ENCODE assay signal across 9 cellular contexts in genomic region chr14:105193916-105194782, GRCh38. TPM values are rescaled to one million over a fixed set of nuclear protein-coding genes. Genes with fewer than 3 reads are reported as not detected.
DNase-seq lines count a peak whose midpoint lies in the region; ATAC-seq and TF ChIP-seq lines count a peak whose summit lies in the region.
"Had no signal": no experiment of that assay in that cellular context is flagged by ENCODE, and none has a peak within 500 bp of the region (broad histone marks: within the 10 kb centered on the region; RNA-seq: fewer than 3 reads in every experiment).

No MANE protein-coding gene starts in this region.

- H3K27me3 ChIP-seq in SJCRH30 (0 out of 2 replicates have a peak, but pooled peaks cover 3% of the 10 kb centered on the region), esophagus muscularis mucosa (peaks cover 0 to 86% (median 48%) of the 10 kb centered on the region in 4 donors)

- TF ChIP-seq POLR2A in esophagus muscularis mucosa (IDR thresholded peaks at IDR 0.05; ENCODE audit: low read depth), result no peak

- whole genome bisulfite sequencing in esophagus muscularis mucosa, result 35% methylated on average over 13 of the region's 17 CpGs

- H3K27ac ChIP-seq in SJCRH30, result peak overlapping the region; percentile 69
- H3K27ac ChIP-seq in esophagus muscularis mucosa (replicated peaks in 1 of 4), result peak overlapping the region in 3 of 4 donors; percentile 44 to 62 (median 45)
- H3K27ac ChIP-seq: pancreas had no signal

- peak in 4 of 6 experiments; percentile 20 to 33 (median 27) for DNase-seq in stimulated activated naive CD4-positive, alpha-beta T cell (lab: John Stamatoyannopoulos, UW)
- DNase-seq in stimulated activated naive CD4-positive, alpha-beta T cell treated with Interleukin-2 at 50 U/mL for 16 hours (lab: John Stamatoyannopoulos, UW), result no peak
- DNase-seq in SJCRH30 (peak; percentile 84 to 86), esophagus muscularis mucosa (ENCODE audit: extremely low spot score) (no peak)

- no peaks in the 10 kb centered on the region for H3K9me3 ChIP-seq in SJCRH30 (replicated peaks)
- no peaks in the 10 kb centered on the region for H3K9me3 ChIP-seq in esophagus muscularis mucosa
- H3K9me3 ChIP-seq: pancreas had no signal

- H3K4me1 ChIP-seq in SJCRH30 (peaks cover 35% of the 10 kb centered on the region; the same call in 1 of the 2 replicates), esophagus muscularis mucosa (peaks cover 53 to 64% (median 56%) of the 10 kb centered on the region in 4 donors)
- H3K4me1 ChIP-seq: pancreas had no signal

- ATAC-seq in GM19023 (IDR thresholded peaks at IDR 0.05; ENCODE audit: unreplicated experiment) (no peak), HG02973 (IDR thresholded peaks at IDR 0.05; ENCODE audit: unreplicated experiment) (no peak), HG03460 (IDR thresholded peaks at IDR 0.05; ENCODE audit: unreplicated experiment) (no peak), GM21528 (IDR thresholded peaks at IDR 0.05; ENCODE audit: low FRiP score, unreplicated experiment) (no peak)

- H3K36me3 ChIP-seq in SJCRH30, result no peaks in the 10 kb centered on the region
- H3K36me3 ChIP-seq in esophagus muscularis mucosa, result no peaks in the 10 kb centered on the region
- H3K36me3 ChIP-seq: pancreas had no signal

- TF ChIP-seq EP300 in esophagus muscularis mucosa (IDR thresholded peaks at IDR 0.05), result no peak

- intact Hi-C loops in esophagus muscularis mucosa (cut with DNase I), result no loop called here

- H3K4me3 ChIP-seq in SJCRH30 (no peak overlapping the region), esophagus muscularis mucosa (no peak overlapping the region)
- H3K4me3 ChIP-seq: pancreas had no signal

- TF ChIP-seq CTCF in esophagus muscularis mucosa (IDR thresholded peaks at IDR 0.05), result no peak

RNA-seq across cellular contexts. Expression of gene NUDT14, which starts 13.0 kb away (rescaled TPM):
- total RNA-seq in SJCRH30 (2014; rRNA removed; shearing (Covaris generic)), result 65.9 and 92.3 TPM in 2 replicates
- 1 to 10 TPM; 2.1 to 6.2 (median 5.8) TPM for total RNA-seq in esophagus muscularis mucosa

RNA-seq across cellular contexts. Expression of gene JAG2, which starts 25.6 kb away (rescaled TPM):
- 24.7 and 28.1 TPM in 2 replicates for total RNA-seq in SJCRH30 (2014; rRNA removed; shearing (Covaris generic))
- 10 to 100 TPM in 3 of 4 donors, 1 to 10 TPM in 1; 5.0 to 19.0 (median 13.9) TPM for total RNA-seq in esophagus muscularis mucosa

RNA-seq across cellular contexts. Expression of gene BTBD6, which starts 54.2 kb away (rescaled TPM):
- total RNA-seq in SJCRH30 (2014; rRNA removed; shearing (Covaris generic)), result not detected in 2 replicates
- total RNA-seq in esophagus muscularis mucosa, result 10 to 100 TPM; 56.1 to 72.5 (median 69.4) TPM

Comparison
In these comparisons a context has a peak if more than half of its experiments do, and no peak if none do; other contexts are left out.
1. DNase-seq: peak in stimulated activated naive CD4-positive, alpha-beta T cell (4 of 6) and SJCRH30 (2 of 2); none in stimulated activated naive CD4-positive, alpha-beta T cell treated with Interleukin-2 at 50 U/mL for 16 hours (single experiment) and esophagus muscularis mucosa (single experiment).
2. RNA of gene BTBD6, which starts 54.2 kb away (total RNA-seq): 56.1 to 72.5 TPM in esophagus muscularis mucosa; not detected in SJCRH30; every median in the first group is over 10 times any median in the second.